10 cellular contexts compared by ENCODE assay signal in the genomic region with DNA sequence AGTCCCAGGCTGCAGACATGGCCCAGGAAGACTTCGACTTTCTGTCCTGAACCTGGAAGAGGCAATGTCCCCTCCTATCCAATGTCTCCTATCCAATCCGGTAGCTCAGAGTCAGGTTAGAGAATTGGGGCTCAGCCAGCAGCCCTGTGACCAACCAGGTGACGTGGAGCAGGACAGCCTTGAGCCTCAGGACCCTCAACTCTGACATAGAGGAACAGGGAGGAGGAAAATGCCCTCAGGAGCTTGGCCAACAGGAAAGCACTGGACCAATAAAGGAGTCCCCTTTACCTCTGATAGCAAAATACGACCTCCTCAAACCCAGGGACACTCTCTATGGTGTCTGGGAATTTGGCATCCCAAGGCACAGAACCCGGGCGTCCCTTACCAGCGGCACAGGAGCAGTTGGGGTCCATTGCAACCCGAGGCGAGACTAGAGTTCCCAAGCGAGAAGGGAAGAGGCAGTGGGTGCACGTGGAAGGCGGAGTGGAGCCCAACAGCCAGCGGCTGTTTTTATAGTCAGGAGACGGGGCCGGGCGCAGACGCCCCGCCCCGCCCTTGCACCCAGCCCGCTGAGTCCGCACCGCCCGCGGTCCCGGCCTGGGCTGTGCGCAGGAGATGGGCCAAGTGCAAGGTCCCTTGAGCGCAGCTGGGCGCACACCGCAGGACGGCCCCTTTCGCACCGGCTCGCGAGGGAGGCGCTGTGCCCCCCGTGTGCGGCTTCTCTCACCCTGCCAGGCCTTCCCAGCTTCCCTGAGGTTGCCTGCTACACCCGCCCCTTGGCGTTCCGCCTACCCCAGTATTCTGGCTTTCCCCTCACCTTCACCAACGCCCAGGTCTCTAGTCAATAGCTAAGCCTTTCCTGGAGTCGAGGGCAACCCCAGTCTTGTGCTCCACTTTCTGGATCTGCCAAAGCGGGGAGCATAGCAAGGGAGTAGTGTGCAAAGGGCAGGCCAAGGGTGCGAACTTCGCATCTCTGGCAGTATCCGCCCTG. TPM values are rescaled to one million over a fixed set of nuclear protein-coding genes. Genes with fewer than 3 reads are reported as not detected.
A peak's percentile ranks its signal among the peaks of the same experiment; 100 is the strongest.
DNase-seq lines count a peak whose midpoint lies in the region; ATAC-seq, FAIRE-seq and TF ChIP-seq lines count a peak whose summit lies in the region.
"Had no signal": no experiment of that assay in that cellular context is flagged by ENCODE, and none has a peak within 500 bp of the region (broad histone marks: within the 10 kb centered on the region; RNA-seq: fewer than 3 reads in every experiment).

A gene (minus strand): TSS at position 485 of the 991 bp plus-strand sequence. CDS start 72 bp downstream, at position 413.

- no peak within 1 kb of the TSS for H2AK5ac ChIP-seq in neuronal stem cell (ENCODE audit: low read depth, low read length)

- H2BK120ac ChIP-seq in neuronal stem cell (ENCODE audit: low read depth, low read length) = no peak within 1 kb of the TSS

- no peaks in the 10 kb centered on the region for H3K79me1 ChIP-seq in neuronal stem cell (ENCODE audit: low read depth, low read length)

- H3K36me3 ChIP-seq in neuronal stem cell (replicated peaks in 1 of 2; ENCODE audit: control insufficient read depth in 2 of 2, insufficient read depth in 2 of 2, low read length in 2 of 2) = no peaks in the 10 kb centered on the region

- no peak within 1 kb of the TSS for H2BK15ac ChIP-seq in neuronal stem cell (ENCODE audit: low read length)

- no peak within 1 kb of the TSS for H2AFZ ChIP-seq in neuronal stem cell (ENCODE audit: low read length)

- H2BK5ac ChIP-seq in neuronal stem cell (ENCODE audit: low read length) = no peak within 1 kb of the TSS

- H3K4me3 ChIP-seq in epithelial cell of proximal tubule (ENCODE audit: low read depth, low read length) (peak within 1 kb of the TSS; percentile 53), neuronal stem cell (ENCODE audit: low read length in 2 of 2) (no peak within 1 kb of the TSS)

- DNase-seq in DMS153 treated with DMSO at 0.1 percent for 48 hours (lab: John Stamatoyannopoulos, UW; ENCODE audit: unreplicated experiment) (peak; percentile 48), RPMI8226 (peak; percentile 91), epithelial cell of proximal tubule (ENCODE audit: low read depth) (no peak), neuronal stem cell (ENCODE audit: low spot score) (no peak), GM12891 (ENCODE audit: insufficient read length, low spot score) (no peak), NCI-H2196 (lab: John Stamatoyannopoulos, UW; ENCODE audit: unreplicated experiment) (no peak)

- no peaks in the 10 kb centered on the region for H3K4me1 ChIP-seq in neuronal stem cell (ENCODE audit: control insufficient read depth in 2 of 2, insufficient read depth in 1 of 2, low read depth in 1 of 2, low read length in 2 of 2)

- no peak for TF ChIP-seq CTCF in epithelial cell of proximal tubule (conservative IDR thresholded peaks at IDR 0.05; ENCODE audit: low read depth, low read length)

- H3K27me3 ChIP-seq in neuronal stem cell (ENCODE audit: control insufficient read depth in 3 of 3, insufficient read depth in 3 of 3, low read depth in 1 of 3, low read length in 3 of 3) = peaks cover 42 to 100% (median 97%) of the 10 kb centered on the region in 3 experiments

- H3K27ac ChIP-seq in neuronal stem cell (replicated peaks; ENCODE audit: low read length) = no peak within 1 kb of the TSS

- TF ChIP-seq POLR2A in GM12891 (IDR thresholded peaks at IDR 0.05; ENCODE audit: low read depth, low read length) = no peak

- peaks cover 0 to 2% of the 10 kb centered on the region in 2 donors for H3K9me3 ChIP-seq in neuronal stem cell (replicated peaks in 1 of 2; ENCODE audit: control insufficient read depth in 2 of 2, insufficient read depth in 1 of 2, low read depth in 1 of 2, low read length in 2 of 2)

- no CpG with 5 or more reads among the region's 46 CpGs for WGBS in neuronal stem cell (ENCODE audit: extremely low coverage in 2 of 2, insufficient read length in 2 of 2, insufficient replicate concordance in 1 of 2), 2 donors

- no peak within 1 kb of the TSS for H4K8ac ChIP-seq in neuronal stem cell (ENCODE audit: low read depth, low read length)

- no peak within 1 kb of the TSS for H3K4ac ChIP-seq in neuronal stem cell (ENCODE audit: low read length)

- H3K14ac ChIP-seq in neuronal stem cell (ENCODE audit: low read length) = no peak within 1 kb of the TSS

- no peak within 1 kb of the TSS for H4K91ac ChIP-seq in neuronal stem cell (ENCODE audit: low read depth, low read length, poor library complexity)

- no peak within 1 kb of the TSS for H2BK12ac ChIP-seq in neuronal stem cell (ENCODE audit: low read length)

- H3K23ac ChIP-seq in neuronal stem cell (ENCODE audit: low read depth, low read length, poor library complexity) = peak within 1 kb of the TSS; percentile 83

- H3K4me2 ChIP-seq in neuronal stem cell (ENCODE audit: insufficient read depth, low read length, poor library complexity, severe bottlenecking) = no peak within 1 kb of the TSS

- H3K9ac ChIP-seq in neuronal stem cell (ENCODE audit: low read depth, low read length, poor library complexity) = no peak within 1 kb of the TSS

- no peak for FAIRE-seq in GM12891 (lab: Jason Lieb, UNC)
- FAIRE-seq: GM18507 had no signal

- ATAC-seq in HG03097 (IDR thresholded peaks at IDR 0.05; ENCODE audit: low FRiP score, unreplicated experiment) (no peak), HG02588 (IDR thresholded peaks at IDR 0.05; ENCODE audit: unreplicated experiment) (no peak)

- H3K18ac ChIP-seq in neuronal stem cell (ENCODE audit: low read length) = no peak within 1 kb of the TSS

TF ChIP-seq in GM12891, 5 proteins besides CTCF, POLR2A, EP300 and RAD21:
- TF ChIP-seq TAF1 (IDR thresholded peaks at IDR 0.05; ENCODE audit: low read depth, low read length) (no peak), POU2F2 (IDR thresholded peaks at IDR 0.05; ENCODE audit: low read depth, low read length) (no peak), POLR2AphosphoS5 (IDR thresholded peaks at IDR 0.05; ENCODE audit: low read depth, low read length) (no peak), SPI1 (IDR thresholded peaks at IDR 0.05; ENCODE audit: low read depth, low read length) (no peak), PAX5 (IDR thresholded peaks at IDR 0.05; ENCODE audit: insufficient read depth, low read length, severe bottlenecking) (no peak)
TF ChIP-seq in GM12891: peak in this region for 0.

RNA-seq across cellular contexts. Expression of the gene that starts here (rescaled TPM):
- total RNA-seq in epithelial cell of proximal tubule = 40.2 and 1,970 TPM in 2 replicates
- polyA plus RNA-seq in neuronal stem cell (2013, experiment 1 of 2) = not detected
- not detected for polyA plus RNA-seq in neuronal stem cell (2013, experiment 2 of 2)
- 0.36 TPM for polyA plus RNA-seq in GM12891 (2012; ENCODE audit: low read depth, missing spikeins)
- total RNA-seq: neural crest cell had no signal

Comparison
In these comparisons a context has a peak if more than half of its experiments do, and no peak if none do; other contexts are left out.
1. DNase-seq: peak in DMS153 treated with DMSO at 0.1 percent for 48 hours (single experiment) and RPMI8226 (single experiment); none in epithelial cell of proximal tubule (single experiment), neuronal stem cell (single experiment), GM12891 (single experiment) and NCI-H2196 (single experiment).